ENCODE assay signal across 26 cellular contexts in genomic region chr4:145266881-145267280, GRCh38.
"Had no signal": no experiment of that assay in that cellular context is flagged by ENCODE, and none has a peak within 500 bp of the region (broad histone marks: within the 10 kb centered on the region; RNA-seq: fewer than 3 reads in every experiment).

No MANE protein-coding gene starts in this region.

- H3K27me3 ChIP-seq: brain microvascular endothelial cell, dorsolateral prefrontal cortex had no signal

- H3K27ac ChIP-seq: brain microvascular endothelial cell, coronary artery, dorsolateral prefrontal cortex, WERI-Rb-1 had no signal

- H3K36me3 ChIP-seq: brain microvascular endothelial cell, WERI-Rb-1 had no signal

- ATAC-seq: activated CD4-positive, CD25-positive, alpha-beta regulatory T cell treated with anti-CD3 and anti-CD28 coated beads, Interleukin-2, amount 50 U/mL, for 24 hours; activated CD8-positive, alpha-beta T cell treated with anti-CD3 and anti-CD28 coated beads for 36 hours; activated T-cell treated with anti-CD3 and anti-CD28 coated beads, Interleukin-2, amount 50 U/mL, for 4 hours; activated T-helper 17 cell treated with anti-CD3 and anti-CD28 coated beads, Interleukin-2, amount 50 U/mL, for 72 hours; esophagus mucosa; T-helper 17 cell had no signal

- H3K4me3 ChIP-seq: coronary artery, dorsolateral prefrontal cortex had no signal

- DNase-seq: activated B cell treated with CpG ODN at 0.5 μM for 24 hours; activated CD4-positive, alpha-beta T cell treated with anti-CD3 and anti-CD28 coated beads for 48 hours; activated CD4-positive, alpha-beta T cell treated with anti-CD3 and anti-CD28 coated beads, Interleukin-2, amount 50 U/mL, for 1 hour; activated CD4-positive, alpha-beta T cell treated with anti-CD3 and anti-CD28 coated beads, Interleukin-2, amount 50 U/mL, for 48 hours; activated CD8-positive, alpha-beta memory T cell treated with anti-CD3 and anti-CD28 coated beads for 24 hours; activated CD8-positive, alpha-beta T cell treated with anti-CD3 and anti-CD28 coated beads for 36 hours; activated effector memory CD4-positive, alpha-beta T cell treated with Interleukin-2 at 50 U/mL for 16 hours; activated gamma-delta T cell treated with Interleukin-2 at 50 U/mL for 16 hours; activated naive CD4-positive, alpha-beta T cell treated with anti-CD3 and anti-CD28 coated beads, Interleukin-2, amount 50 U/mL, for 16 hours; activated naive CD4-positive, alpha-beta T cell treated with Interleukin-2 at 50 U/mL for 16 hours; activated T-cell treated with anti-CD3 and anti-CD28 coated beads, Interleukin-2, amount 50 U/mL, for 4 hours; amniotic stem cell; anterior cingulate cortex; brain microvascular endothelial cell; dorsolateral prefrontal cortex; effector memory CD4-positive, alpha-beta T cell; endodermal cell; foreskin fibroblast; head of caudate nucleus; T-helper 17 cell; T1000; WERI-Rb-1 had no signal
